ENCODE assay signal across 9 cellular contexts in genomic region chr19:53102186-53102585, GRCh38. TPM values are rescaled to one million over a fixed set of nuclear protein-coding genes. Genes with fewer than 3 reads are reported as not detected.
DNase-seq lines count a peak whose midpoint lies in the region; ATAC-seq, FAIRE-seq and TF ChIP-seq lines count a peak whose summit lies in the region.
"Had no signal": no experiment of that assay in that cellular context is flagged by ENCODE, and none has a peak within 500 bp of the region (broad histone marks: within the 10 kb centered on the region; RNA-seq: fewer than 3 reads in every experiment).

No MANE protein-coding gene starts in this region.

- H3K27ac ChIP-seq in OCI-LY7 (ENCODE audit: low read depth, low read length, poor library complexity, severe bottlenecking) (peak overlapping the region; percentile 60), prostate gland (peak overlapping the region; percentile 83 to 85)

- TF ChIP-seq POLR2A in prostate gland (IDR thresholded peaks at IDR 0.05) = no peak

- no peak for DNase-seq in GM06990 (ENCODE audit: extremely low read depth, insufficient read length)
- no peak for DNase-seq in OCI-LY7 (ENCODE audit: low spot score)
- no peak for DNase-seq in epithelial cell of proximal tubule (ENCODE audit: low read depth)
- DNase-seq in prostate gland (ENCODE audit: low spot score) = no peak
- no peak for DNase-seq in RCC 7860 (ENCODE audit: low spot score)

- H3K36me3 ChIP-seq in GM06990 (ENCODE audit: control insufficient read depth, insufficient read depth, low read length) = peaks cover 4% of the 10 kb centered on the region
- peaks cover 27% of the 10 kb centered on the region for H3K36me3 ChIP-seq in OCI-LY7 (ENCODE audit: insufficient read depth, low read length)
- H3K36me3 ChIP-seq in prostate gland = no peaks in the 10 kb centered on the region

- FAIRE-seq in RCC 7860 (lab: Jason Lieb, UNC) = no peak

- no peak overlapping the region for H2AFZ ChIP-seq in OCI-LY7 (ENCODE audit: low read length)

- H3K4me1 ChIP-seq in OCI-LY7 (ENCODE audit: insufficient read depth, low read length, poor library complexity, severe bottlenecking) (peaks cover 16% of the 10 kb centered on the region), prostate gland (replicated peaks) (peaks cover 6% of the 10 kb centered on the region)

- H3K4me2 ChIP-seq in OCI-LY7 (ENCODE audit: low read length) = peak overlapping the region; percentile 91

- POLR2A ChIA-PET in OCI-LY7 (lab: Charles Lee) = interaction anchor here (0.7 kb wide), 1 partner anchor 234 kb away, joined by 3 read pairs; no protein-coding TSS in a partner anchor

- BruUV-seq in OCI-LY7 (replicated peaks; lab: Mats Ljungman, UMichigan) = no TSS peak

- intact Hi-C loops in OCI-LY7 (cut with micrococcal nuclease; ENCODE audit: unreplicated experiment) (no loop called here), prostate gland (cut with DNase I) (loop anchor here (10.0 kb wide), 1 partner anchor 53 kb away; the partner anchor contains the start of gene ZNF347)

- 21% methylated on average over 10 of the region's 10 CpGs for WGBS in prostate gland

- peaks cover 36% of the 10 kb centered on the region; the same call in 1 of the 2 replicates for H3K79me2 ChIP-seq in OCI-LY7 (ENCODE audit: insufficient read depth, low read depth, low read length)

- H3K9me3 ChIP-seq in OCI-LY7 (ENCODE audit: low read length) (no peaks in the 10 kb centered on the region), prostate gland (no peaks in the 10 kb centered on the region)

- no peaks in the 10 kb centered on the region for H3K9me2 ChIP-seq in OCI-LY7 (ENCODE audit: insufficient read depth, low read length)

- H4K20me1 ChIP-seq in OCI-LY7 (ENCODE audit: insufficient read depth, low read length) = no peaks in the 10 kb centered on the region

- CTCF ChIA-PET in OCI-LY7 (lab: Charles Lee; ENCODE audit: unreplicated experiment) = interaction anchor here (0.6 kb wide), 1 partner anchor 85 kb away, joined by 4 read pairs; no protein-coding TSS in a partner anchor

- no peak for TF ChIP-seq CTCF in GM06990 (IDR thresholded peaks at IDR 0.05; ENCODE audit: insufficient read depth, low read length, poor library complexity, severe bottlenecking)
- no peak for TF ChIP-seq CTCF in OCI-LY7 (conservative IDR thresholded peaks at IDR 0.05; ENCODE audit: low read length)
- TF ChIP-seq CTCF in epithelial cell of proximal tubule (conservative IDR thresholded peaks at IDR 0.05; ENCODE audit: low read depth, low read length) = no peak
- TF ChIP-seq CTCF in prostate gland (IDR thresholded peaks at IDR 0.05) = no peak

- H3K4me3 ChIP-seq in GM06990 (replicated peaks; ENCODE audit: low read depth, low read length) = peak overlapping the region; percentile 81
- H3K4me3 ChIP-seq in OCI-LY7 (ENCODE audit: low read depth, low read length, poor library complexity, severe bottlenecking) = peak overlapping the region; percentile 99
- peak overlapping the region; percentile 99 for H3K4me3 ChIP-seq in epithelial cell of proximal tubule (ENCODE audit: low read depth, low read length)
- peak overlapping the region; percentile 73 to 77 for H3K4me3 ChIP-seq in prostate gland

- H3K27me3 ChIP-seq in GM06990 (replicated peaks; ENCODE audit: control insufficient read depth, insufficient read depth, low read length) (no peaks in the 10 kb centered on the region), prostate gland (replicated peaks; ENCODE audit: insufficient read depth) (no peaks in the 10 kb centered on the region)

- ATAC-seq in HG03457 (IDR thresholded peaks at IDR 0.05; ENCODE audit: unreplicated experiment) (no peak), HG02763 (IDR thresholded peaks at IDR 0.05; ENCODE audit: unreplicated experiment) (no peak), HG03196 (IDR thresholded peaks at IDR 0.05; ENCODE audit: unreplicated experiment) (no peak)

RNA-seq across cellular contexts. Expression of gene ZNF160, which starts 1.0 kb away (rescaled TPM):
- 18.8 and 19.7 TPM in 2 replicates for total RNA-seq in OCI-LY7 (2014; rRNA removed; shearing (Covaris generic))
- total RNA-seq in OCI-LY7 (2022) (35.5 and 40.4 TPM in 2 replicates), epithelial cell of proximal tubule (5.5 and 9.6 TPM in 2 replicates), prostate gland (10 to 100 TPM; 26.0 to 93.4 TPM)

RNA-seq across cellular contexts. Expression of gene ZNF415, which starts 30.5 kb away (rescaled TPM):
- total RNA-seq in OCI-LY7 (2014; rRNA removed; shearing (Covaris generic)) = 0.18 and 0.63 TPM in 2 replicates
- total RNA-seq in OCI-LY7 (2022) (0.51 and 0.89 TPM in 2 replicates), epithelial cell of proximal tubule (2.2 and 3.1 TPM in 2 replicates), prostate gland (10 to 100 TPM; 13.7 to 22.8 TPM)

RNA-seq across cellular contexts. Expression of gene ZNF347, which starts 56.7 kb away (rescaled TPM):
- 11.6 and 11.8 TPM in 2 replicates for total RNA-seq in OCI-LY7 (2014; rRNA removed; shearing (Covaris generic))
- total RNA-seq in OCI-LY7 (2022) (13.9 and 15.6 TPM in 2 replicates), epithelial cell of proximal tubule (4.3 and 8.8 TPM in 2 replicates), prostate gland (10 to 100 TPM in 1 of 2 donors, 1 to 10 TPM in 1; 9.3 to 14.4 TPM)

RNA-seq across cellular contexts. Expression of gene ERVV-2, which starts 57.6 kb away (rescaled TPM):
- total RNA-seq in OCI-LY7 (2014; rRNA removed; shearing (Covaris generic)) = not detected in 2 replicates
- not detected in 2 replicates for total RNA-seq in OCI-LY7 (2022)
- not detected in 2 replicates for total RNA-seq in epithelial cell of proximal tubule
- not detected for total RNA-seq in prostate gland
- total RNA-seq: activated CD8-positive, alpha-beta memory T cell treated with anti-CD3 and anti-CD28 coated beads for 36 hours had no signal
